34 cellular contexts compared by ENCODE assay signal in genomic region chr16:1171854-1172428, GRCh38. TPM values are rescaled to one million over a fixed set of nuclear protein-coding genes. Genes with fewer than 3 reads are reported as not detected.
"Had no signal": no experiment of that assay in that cellular context is flagged by ENCODE, and none has a peak within 500 bp of the region (broad histone marks: within the 10 kb centered on the region; RNA-seq: fewer than 3 reads in every experiment).

No MANE protein-coding gene starts in this region.

- ATAC-seq: activated CD8-positive, alpha-beta T cell treated with anti-CD3 and anti-CD28 coated beads for 36 hours; activated T-cell treated with anti-CD3 and anti-CD28 coated beads, Interleukin-2, amount 50 U/mL, for 4 hours; activated T-helper 17 cell treated with anti-CD3 and anti-CD28 coated beads, Interleukin-2, amount 50 U/mL, for 72 hours; gastrocnemius medialis; naive thymus-derived CD8-positive, alpha-beta T cell; right lobe of liver; stimulated activated effector memory CD8-positive, alpha-beta T cell treated with anti-CD3 and anti-CD28 coated beads, Interleukin-12 subunit alpha, Interleukin-12 subunit beta, amount 100 ng/mL, for 72 hours; stimulated activated naive CD8-positive, alpha-beta T cell treated with anti-CD3 and anti-CD28 coated beads, Interleukin-15, amount 100 ng/mL, for 72 hours; T-helper 17 cell had no signal

- DNase-seq: activated CD4-positive, alpha-beta T cell treated with anti-CD3 and anti-CD28 coated beads, Interleukin-2, amount 10 ng/mL, durations not matched to agents 7 days and 5 days; activated CD4-positive, CD25-positive, alpha-beta regulatory T cell treated with anti-CD3 and anti-CD28 coated beads, Interleukin-2, amount 50 U/mL, for 72 hours; activated CD8-positive, alpha-beta T cell treated with anti-CD3 and anti-CD28 coated beads for 36 hours; activated gamma-delta T cell treated with Interleukin-2 at 50 U/mL for 16 hours; activated T-cell treated with anti-CD3 and anti-CD28 coated beads, Interleukin-2, amount 50 U/mL, for 4 hours; central memory CD4-positive, alpha-beta T cell; dermis blood vessel endothelial cell; effector CD4-positive, alpha-beta T cell; gastrocnemius medialis; islet precursor cell; mammary epithelial cell; midbrain; naive thymus-derived CD8-positive, alpha-beta T cell; occipital lobe; posterior cingulate gyrus; right lobe of liver; SK-N-SH; stimulated activated CD4-positive, alpha-beta T cell treated with anti-CD3 and anti-CD28 coated beads, Interleukin-12 subunit alpha, Interleukin-12 subunit beta, amount 100 ng/mL, for 4 hours; stimulated activated CD4-positive, alpha-beta T cell treated with anti-CD3 and anti-CD28 coated beads, Interleukin-4, amount 100 ng/mL, for 1 hour; stimulated activated naive CD8-positive, alpha-beta T cell treated with anti-CD3 and anti-CD28 coated beads, Interleukin-15, amount 100 ng/mL, for 72 hours; SW 1271; T-helper 17 cell; T1000 had no signal

- H3K4me1 ChIP-seq: breast epithelium, gastrocnemius medialis, suprapubic skin, tibial nerve had no signal

- H3K36me3 Mint-ChIP-seq: activated naive CD4-positive, alpha-beta T cell treated with anti-CD3 and anti-CD28 coated beads, Interleukin-2, amount 50 U/mL, for 24 hours; naive thymus-derived CD8-positive, alpha-beta T cell; stimulated activated effector memory CD8-positive, alpha-beta T cell treated with anti-CD3 and anti-CD28 coated beads, Interleukin-12 subunit alpha, Interleukin-12 subunit beta, amount 100 ng/mL, for 72 hours had no signal

- H3K27me3 ChIP-seq: hepatocyte, right lobe of liver had no signal

- H3K4me3 Mint-ChIP-seq: activated CD4-positive, alpha-beta T cell treated with anti-CD3 and anti-CD28 coated beads, Interleukin-2, amount 10 ng/mL, durations not matched to agents 7 days and 5 days; activated CD8-positive, alpha-beta T cell treated with anti-CD3 and anti-CD28 coated beads for 36 hours; activated naive CD4-positive, alpha-beta T cell treated with anti-CD3 and anti-CD28 coated beads, Interleukin-2, amount 50 U/mL, for 24 hours; activated T-cell treated with anti-CD3 and anti-CD28 coated beads, Interleukin-2, amount 50 U/mL, for 4 hours; activated T-helper 17 cell treated with anti-CD3 and anti-CD28 coated beads, Interleukin-2, amount 50 U/mL, for 72 hours; naive thymus-derived CD8-positive, alpha-beta T cell; neural crest cell; stimulated activated effector memory CD8-positive, alpha-beta T cell treated with anti-CD3 and anti-CD28 coated beads, Interleukin-12 subunit alpha, Interleukin-12 subunit beta, amount 100 ng/mL, for 72 hours; stimulated activated naive CD8-positive, alpha-beta T cell treated with anti-CD3 and anti-CD28 coated beads, Interleukin-15, amount 100 ng/mL, for 72 hours; T-helper 17 cell had no signal

- H3K4me1 Mint-ChIP-seq: activated CD4-positive, alpha-beta T cell treated with anti-CD3 and anti-CD28 coated beads, Interleukin-2, amount 10 ng/mL, durations not matched to agents 7 days and 5 days; activated naive CD4-positive, alpha-beta T cell treated with anti-CD3 and anti-CD28 coated beads, Interleukin-2, amount 50 U/mL, for 24 hours; activated T-helper 17 cell treated with anti-CD3 and anti-CD28 coated beads, Interleukin-2, amount 50 U/mL, for 72 hours; naive thymus-derived CD8-positive, alpha-beta T cell; neural crest cell; stimulated activated effector memory CD8-positive, alpha-beta T cell treated with anti-CD3 and anti-CD28 coated beads, Interleukin-12 subunit alpha, Interleukin-12 subunit beta, amount 100 ng/mL, for 72 hours; stimulated activated naive CD8-positive, alpha-beta T cell treated with anti-CD3 and anti-CD28 coated beads, Interleukin-15, amount 100 ng/mL, for 72 hours; T-helper 17 cell had no signal

- H3K4me3 ChIP-seq: breast epithelium, gastrocnemius medialis, hepatocyte, right lobe of liver, skin epidermis, suprapubic skin, tibial nerve had no signal

- H3K9me3 ChIP-seq: breast epithelium, gastrocnemius medialis, right lobe of liver, SK-N-SH, suprapubic skin, tibial nerve had no signal

- H3K27ac ChIP-seq: breast epithelium, gastrocnemius medialis, hepatocyte, right lobe of liver, skin epidermis, suprapubic skin, tibial nerve had no signal

- H3K27me3 Mint-ChIP-seq: activated CD4-positive, alpha-beta T cell treated with anti-CD3 and anti-CD28 coated beads, Interleukin-2, amount 10 ng/mL, durations not matched to agents 7 days and 5 days; activated CD8-positive, alpha-beta T cell treated with anti-CD3 and anti-CD28 coated beads for 36 hours; activated naive CD4-positive, alpha-beta T cell treated with anti-CD3 and anti-CD28 coated beads, Interleukin-2, amount 50 U/mL, for 24 hours; activated T-helper 17 cell treated with anti-CD3 and anti-CD28 coated beads, Interleukin-2, amount 50 U/mL, for 72 hours; T-helper 17 cell had no signal

- H3K27ac Mint-ChIP-seq: activated CD4-positive, alpha-beta T cell treated with anti-CD3 and anti-CD28 coated beads, Interleukin-2, amount 10 ng/mL, durations not matched to agents 7 days and 5 days; activated CD8-positive, alpha-beta T cell treated with anti-CD3 and anti-CD28 coated beads for 36 hours; activated naive CD4-positive, alpha-beta T cell treated with anti-CD3 and anti-CD28 coated beads, Interleukin-2, amount 50 U/mL, for 24 hours; activated T-helper 17 cell treated with anti-CD3 and anti-CD28 coated beads, Interleukin-2, amount 50 U/mL, for 72 hours; naive thymus-derived CD8-positive, alpha-beta T cell; stimulated activated effector memory CD8-positive, alpha-beta T cell treated with anti-CD3 and anti-CD28 coated beads, Interleukin-12 subunit alpha, Interleukin-12 subunit beta, amount 100 ng/mL, for 72 hours; stimulated activated naive CD8-positive, alpha-beta T cell treated with anti-CD3 and anti-CD28 coated beads, Interleukin-15, amount 100 ng/mL, for 72 hours; T-helper 17 cell had no signal

- H3K36me3 ChIP-seq: breast epithelium, gastrocnemius medialis, right lobe of liver, suprapubic skin, tibial nerve had no signal

- H3K9me3 Mint-ChIP-seq: activated CD4-positive, alpha-beta T cell treated with anti-CD3 and anti-CD28 coated beads, Interleukin-2, amount 10 ng/mL, durations not matched to agents 7 days and 5 days; activated CD8-positive, alpha-beta T cell treated with anti-CD3 and anti-CD28 coated beads for 36 hours; activated naive CD4-positive, alpha-beta T cell treated with anti-CD3 and anti-CD28 coated beads, Interleukin-2, amount 50 U/mL, for 24 hours; activated T-cell treated with anti-CD3 and anti-CD28 coated beads, Interleukin-2, amount 50 U/mL, for 4 hours; activated T-helper 17 cell treated with anti-CD3 and anti-CD28 coated beads, Interleukin-2, amount 50 U/mL, for 72 hours; naive thymus-derived CD8-positive, alpha-beta T cell; neural crest cell; stimulated activated effector memory CD8-positive, alpha-beta T cell treated with anti-CD3 and anti-CD28 coated beads, Interleukin-12 subunit alpha, Interleukin-12 subunit beta, amount 100 ng/mL, for 72 hours; stimulated activated naive CD8-positive, alpha-beta T cell treated with anti-CD3 and anti-CD28 coated beads, Interleukin-15, amount 100 ng/mL, for 72 hours had no signal

- H3K9ac ChIP-seq: SK-N-SH had no signal

RNA-seq across cellular contexts. Expression of gene CACNA1H, which starts 19.0 kb away (rescaled TPM):
- total RNA-seq: mammary epithelial cell had no signal
- polyA plus RNA-seq: SK-N-SH had no signal

RNA-seq across cellular contexts. Expression of gene TPSG1, which starts 53.1 kb away (rescaled TPM):
- total RNA-seq: activated CD4-positive, alpha-beta T cell treated with anti-CD3 and anti-CD28 coated beads, Interleukin-2, amount 10 ng/mL, durations not matched to agents 7 days and 5 days; activated CD8-positive, alpha-beta T cell treated with anti-CD3 and anti-CD28 coated beads for 36 hours; activated T-cell treated with anti-CD3 and anti-CD28 coated beads, Interleukin-2, amount 50 U/mL, for 4 hours; activated T-helper 17 cell treated with anti-CD3 and anti-CD28 coated beads, Interleukin-2, amount 50 U/mL, for 72 hours; dermis blood vessel endothelial cell; liver; mammary epithelial cell; naive thymus-derived CD8-positive, alpha-beta T cell; neural crest cell; occipital lobe; renal cortical epithelial cell; T-helper 17 cell had no signal
- polyA plus RNA-seq: mammary epithelial cell; naive thymus-derived CD8-positive, alpha-beta T cell; SK-N-SH had no signal

RNA-seq across cellular contexts. Expression of gene TPSB2, which starts 58.0 kb away (rescaled TPM):
- total RNA-seq: activated CD4-positive, alpha-beta T cell treated with anti-CD3 and anti-CD28 coated beads, Interleukin-2, amount 10 ng/mL, durations not matched to agents 7 days and 5 days; activated CD8-positive, alpha-beta T cell treated with anti-CD3 and anti-CD28 coated beads for 36 hours; activated T-helper 17 cell treated with anti-CD3 and anti-CD28 coated beads, Interleukin-2, amount 50 U/mL, for 72 hours; dermis blood vessel endothelial cell; hepatocyte; mammary epithelial cell; naive thymus-derived CD8-positive, alpha-beta T cell; neural crest cell; occipital lobe; renal cortical epithelial cell; T-helper 17 cell had no signal
- polyA plus RNA-seq: hepatocyte; mammary epithelial cell; naive thymus-derived CD8-positive, alpha-beta T cell; SK-N-SH had no signal
